ENCODE assay signal across 21 cellular contexts in the genomic region with DNA sequence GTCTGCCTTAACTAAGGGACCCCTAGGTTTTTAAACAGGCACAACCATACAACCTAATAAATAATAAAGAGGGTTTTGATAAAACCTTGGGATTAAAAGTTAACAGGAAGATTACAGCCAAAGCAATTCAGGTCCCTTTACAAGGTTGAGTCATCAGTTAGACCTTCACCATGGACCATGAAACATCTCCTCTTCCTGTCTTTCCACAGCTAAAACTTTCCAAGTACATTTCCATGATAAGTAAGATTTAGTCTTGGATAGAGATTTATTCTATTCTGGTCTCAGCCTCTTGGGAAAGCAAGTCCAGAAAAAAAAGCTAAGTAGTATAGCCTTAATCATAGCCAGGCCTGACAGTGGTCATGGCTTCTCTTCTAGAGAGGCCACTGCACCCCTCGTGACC. TPM values are rescaled to one million over a fixed set of nuclear protein-coding genes. Genes with fewer than 3 reads are reported as not detected.
A peak's percentile ranks its signal among the peaks of the same experiment; 100 is the strongest.
DNase-seq lines count a peak whose midpoint lies in the region; ATAC-seq, FAIRE-seq and TF ChIP-seq lines count a peak whose summit lies in the region.
"Had no signal": no experiment of that assay in that cellular context is flagged by ENCODE, and none has a peak within 500 bp of the region (broad histone marks: within the 10 kb centered on the region; RNA-seq: fewer than 3 reads in every experiment).

No MANE protein-coding gene starts in this region.

- no peak overlapping the region for H3K4me3 ChIP-seq in GM23248
- no peak overlapping the region for H3K4me3 ChIP-seq in fibroblast of the aortic adventitia (ENCODE audit: low read depth, low read length)
- H3K4me3 ChIP-seq: PC-9 had no signal

- no peaks in the 10 kb centered on the region for H3K36me3 ChIP-seq in GM23248 (ENCODE audit: low read depth)

- H3K9me3 ChIP-seq in GM23248 (ENCODE audit: low read depth) = no peaks in the 10 kb centered on the region

- H2AFZ ChIP-seq in GM23248 = no peak overlapping the region
- H2AFZ ChIP-seq: PC-9 had no signal

- no peaks in the 10 kb centered on the region for H4K20me1 ChIP-seq in GM23248 (ENCODE audit: insufficient read depth)

- peak; percentile 6 for DNase-seq in GM23248
- peak; percentile 31 for DNase-seq in RPMI7951 (ENCODE audit: low read depth)
- peak; percentile 50 for DNase-seq in fibroblast of the aortic adventitia (ENCODE audit: low read depth)
- peak; percentile 47 for DNase-seq in renal cortical epithelial cell (ENCODE audit: low read depth)
- DNase-seq in urothelium cell line (ENCODE audit: low spot score) = no peak
- DNase-seq: C1 segment of cervical spinal cord, DMS 273 treated with DMSO at 0.1 percent for 48 hours, H7, KG1, NCI-H1092, NCI-H2081 treated with DMSO at 0.1 percent for 48 hours, NCI-H510A treated with DMSO at 0.1 percent for 48 hours, NCI-H82, PC-9, SHP77 had no signal

- ATAC-seq in HG03565 (IDR thresholded peaks at IDR 0.05; ENCODE audit: unreplicated experiment) (no peak), HG02981 (IDR thresholded peaks at IDR 0.05; ENCODE audit: unreplicated experiment) (no peak), HG03469 (IDR thresholded peaks at IDR 0.05; ENCODE audit: unreplicated experiment) (no peak)

- no peak overlapping the region for H3K9ac ChIP-seq in GM23248

- WGBS in GM23248 (ENCODE audit: low coverage in 1 of 2, low lambda C conversion rate in 2 of 2, missing lambda C conversion rate in 2 of 2), 2 experiments = 97 to 100% methylated on average over 1 of the region's 1 CpG

- FAIRE-seq in urothelium cell line (lab: Jason Lieb, UNC) = no peak
- FAIRE-seq: GM19239 had no signal

- in situ Hi-C loops in GM23248 (cut with MboI) = no loop called here

- no peak overlapping the region for H3K4me2 ChIP-seq in GM23248 (ENCODE audit: unreplicated experiment)
- H3K4me2 ChIP-seq: PC-9 had no signal

- no peak overlapping the region for H3K27ac ChIP-seq in GM23248
- H3K27ac ChIP-seq: PC-9 had no signal

- no peaks in the 10 kb centered on the region for H3K4me1 ChIP-seq in GM23248 (ENCODE audit: insufficient read depth)

- no peaks in the 10 kb centered on the region for H3K79me2 ChIP-seq in GM23248 (ENCODE audit: insufficient read depth)

- 0 out of 2 replicates have a peak, but pooled peaks cover 3% of the 10 kb centered on the region for H3K27me3 ChIP-seq in GM23248 (replicated peaks; ENCODE audit: insufficient read depth)

- H3F3A ChIP-seq in GM23248 (ENCODE audit: insufficient read depth) = no peaks in the 10 kb centered on the region

- TF ChIP-seq CTCF in fibroblast of the aortic adventitia (IDR thresholded peaks at IDR 0.05; ENCODE audit: insufficient read depth, low read length) = no peak

- H3K9me2 ChIP-seq in GM23248 (ENCODE audit: insufficient read depth) = no peaks in the 10 kb centered on the region

RNA-seq across cellular contexts. Expression of a gene that starts 2.9 kb away (rescaled TPM):
- total RNA-seq in GM23248 (2014; rRNA removed; shearing (Covaris generic)) = not detected in 2 replicates
- not detected in 2 replicates for polyA plus RNA-seq in GM23248 (2016; fragmentation: Nextera tagmentation; extraction: Ambion mirVana)
- total RNA-seq in RPMI7951 (2014; rRNA removed; shearing (Covaris generic)) = not detected in 2 replicates
- total RNA-seq in fibroblast of the aortic adventitia (ENCODE audit: low replicate concordance) (3.5 and 4.7 TPM in 2 replicates), renal cortical epithelial cell (5.0 TPM in 1 of 2 replicates, not detected in the other)
- total RNA-seq: Daoy, MCF 10A, PC-9 had no signal
